Comparison of ENCODE assay signal across 3 cellular contexts in genomic region chr16:48932216-48932855, GRCh38.
TF ChIP-seq lines count a peak whose summit lies in the region.

No MANE protein-coding gene starts in this region.

TF ChIP-seq in GM12891, 5 proteins besides CTCF, POLR2A, EP300 and RAD21:
- no peak for TF ChIP-seq POU2F2 (IDR thresholded peaks at IDR 0.05; ENCODE audit: low read depth, low read length)
- no peak for TF ChIP-seq SPI1 (IDR thresholded peaks at IDR 0.05; ENCODE audit: low read depth, low read length)
- TF ChIP-seq TAF1 (IDR thresholded peaks at IDR 0.05; ENCODE audit: low read depth, low read length), result no peak
- no peak for TF ChIP-seq PAX5 (IDR thresholded peaks at IDR 0.05; ENCODE audit: insufficient read depth, low read length, severe bottlenecking)
- no peak for TF ChIP-seq POLR2AphosphoS5 (IDR thresholded peaks at IDR 0.05; ENCODE audit: low read depth, low read length)

TF ChIP-seq in GM12878, 131 proteins besides CTCF, POLR2A, EP300 and RAD21:
- TF ChIP-seq BCL3 (IDR thresholded peaks at IDR 0.05; ENCODE audit: borderline replicate concordance, insufficient read depth, low read depth, low read length, poor library complexity, severe bottlenecking), result peak; percentile 28
- no peak for TF ChIP-seq MEF2B (IDR thresholded peaks at IDR 0.05; ENCODE audit: partially characterized antibody, poor library complexity, severe bottlenecking)
- peak; percentile 31 for TF ChIP-seq PBX3 (IDR thresholded peaks at IDR 0.05; ENCODE audit: insufficient replicate concordance, low read depth, low read length)

TF ChIP-seq in HepG2, 621 proteins besides CTCF, POLR2A, EP300 and RAD21:
- TF ChIP-seq RAD51 (IDR thresholded peaks at IDR 0.05; ENCODE audit: borderline replicate concordance), result peak; percentile 4; the same call in 1 of the 2 replicates
- TF ChIP-seq PLRG1 (conservative IDR thresholded peaks at IDR 0.05), result peak; percentile 44; the same call in 1 of the 2 replicates
- no peak for TF ChIP-seq ZNF446 (CRISPR knock-in tag; IDR thresholded peaks at IDR 0.05)
- 0 out of 2 replicates have a peak, but pooled peaks have one; percentile 8 for TF ChIP-seq SKIL (CRISPR knock-in tag; IDR thresholded peaks at IDR 0.05; ENCODE audit: borderline replicate concordance)
- no peak for TF ChIP-seq KLF16 (CRISPR knock-in tag; IDR thresholded peaks at IDR 0.05)
- peak; percentile 61 for TF ChIP-seq PHB2 (IDR thresholded peaks at IDR 0.05; ENCODE audit: partially characterized antibody)
- TF ChIP-seq ZNF33A (CRISPR knock-in tag; IDR thresholded peaks at IDR 0.05; ENCODE audit: borderline replicate concordance), result no peak
- TF ChIP-seq TRIM22 (IDR thresholded peaks at IDR 0.05), result peak; percentile 18; the same call in 1 of the 2 replicates
- peak; percentile 11; the same call in 1 of the 2 replicates for TF ChIP-seq JUNB (CRISPR knock-in tag; IDR thresholded peaks at IDR 0.05; ENCODE audit: borderline replicate concordance)
- no peak for TF ChIP-seq KDM5B (CRISPR knock-in tag; IDR thresholded peaks at IDR 0.05; ENCODE audit: borderline replicate concordance)
- TF ChIP-seq GPBP1L1 (CRISPR knock-in tag; IDR thresholded peaks at IDR 0.05), result no peak
- TF ChIP-seq NBN (conservative IDR thresholded peaks at IDR 0.05), result 0 out of 2 replicates have a peak, but pooled peaks have one; percentile 21
- TF ChIP-seq NFAT5 (CRISPR knock-in tag; IDR thresholded peaks at IDR 0.05), result no peak
- TF ChIP-seq HNRNPL (IDR thresholded peaks at IDR 0.05; ENCODE audit: low read depth, low read length), result 0 out of 2 replicates have a peak, but pooled peaks have one; percentile 23
- 0 out of 2 replicates have a peak, but pooled peaks have one; percentile 6 for TF ChIP-seq MNT (IDR thresholded peaks at IDR 0.05)
- TF ChIP-seq ZNF207 (IDR thresholded peaks at IDR 0.05; ENCODE audit: borderline replicate concordance), result 0 out of 2 replicates have a peak, but pooled peaks have one; percentile 24
- TF ChIP-seq NFIB (CRISPR knock-in tag; IDR thresholded peaks at IDR 0.05; ENCODE audit: borderline replicate concordance), result no peak
